ENCODE assay signal across 2 cellular contexts in the genomic region with DNA sequence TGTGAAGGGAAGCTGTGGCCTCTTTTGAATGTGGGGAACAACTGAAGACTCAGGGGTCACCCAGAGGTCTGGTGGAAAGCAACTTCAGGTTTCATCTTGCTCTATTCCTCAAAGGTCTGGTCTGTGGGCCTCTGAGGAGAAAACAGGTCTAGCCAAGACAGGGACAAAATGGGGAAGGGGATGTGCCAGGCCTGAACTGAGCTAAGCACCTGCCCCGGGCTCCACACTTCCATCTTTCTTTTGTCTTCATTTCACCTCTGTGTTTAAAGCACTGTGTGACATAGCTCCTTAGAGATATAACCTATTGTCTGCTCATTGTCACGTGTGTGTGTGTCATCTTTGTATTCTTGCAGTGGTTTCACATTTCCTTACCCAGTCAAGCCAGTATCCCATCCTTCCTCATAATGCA.
TF ChIP-seq lines count a peak whose summit lies in the region.

No MANE protein-coding gene starts in this region.

TF ChIP-seq in A549, 52 proteins besides CTCF, POLR2A, EP300 and RAD21:
- no peak for TF ChIP-seq GATA3 (IDR thresholded peaks at IDR 0.05; ENCODE audit: borderline replicate concordance)
- TF ChIP-seq CHD2 (IDR thresholded peaks at IDR 0.05; ENCODE audit: low read length, partially characterized antibody): no peak
- TF ChIP-seq HOXA7 (CRISPR knock-in tag; IDR thresholded peaks at IDR 0.05): no peak
- TF ChIP-seq EHMT2 (IDR thresholded peaks at IDR 0.05; ENCODE audit: low read depth): no peak
- TF ChIP-seq ELK1 (IDR thresholded peaks at IDR 0.05; ENCODE audit: low read depth, low read length): no peak
- TF ChIP-seq SREBF2 (IDR thresholded peaks at IDR 0.05): no peak
- TF ChIP-seq HOXB13 (CRISPR knock-in tag; IDR thresholded peaks at IDR 0.05; ENCODE audit: low read depth): no peak
- TF ChIP-seq ZNF302 (CRISPR knock-in tag; IDR thresholded peaks at IDR 0.05): no peak
- TF ChIP-seq FOSB (CRISPR knock-in tag; IDR thresholded peaks at IDR 0.05): no peak
- no peak for TF ChIP-seq CBX8 (IDR thresholded peaks at IDR 0.05)
- no peak for TF ChIP-seq PBX3 (IDR thresholded peaks at IDR 0.05)
- no peak for TF ChIP-seq HEYL (CRISPR knock-in tag; IDR thresholded peaks at IDR 0.05)
- TF ChIP-seq PHF8 (IDR thresholded peaks at IDR 0.05; ENCODE audit: borderline replicate concordance, low read depth): no peak
- TF ChIP-seq, protein P1, sequence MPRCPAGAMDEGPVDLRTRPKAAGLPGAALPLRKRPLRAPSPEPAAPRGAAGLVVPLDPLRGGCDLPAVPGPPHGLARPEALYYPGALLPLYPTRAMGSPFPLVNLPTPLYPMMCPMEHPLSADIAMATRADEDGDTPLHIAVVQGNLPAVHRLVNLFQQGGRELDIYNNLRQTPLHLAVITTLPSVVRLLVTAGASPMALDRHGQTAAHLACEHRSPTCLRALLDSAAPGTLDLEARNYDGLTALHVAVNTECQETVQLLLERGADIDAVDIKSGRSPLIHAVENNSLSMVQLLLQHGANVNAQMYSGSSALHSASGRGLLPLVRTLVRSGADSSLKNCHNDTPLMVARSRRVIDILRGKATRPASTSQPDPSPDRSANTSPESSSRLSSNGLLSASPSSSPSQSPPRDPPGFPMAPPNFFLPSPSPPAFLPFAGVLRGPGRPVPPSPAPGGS (IDR thresholded peaks at IDR 0.05): no peak
- TF ChIP-seq KDM1A (IDR thresholded peaks at IDR 0.05; ENCODE audit: low read depth): no peak
- TF ChIP-seq TFCP2L1 (CRISPR knock-in tag; IDR thresholded peaks at IDR 0.05): no peak
- TF ChIP-seq ZFP36 (IDR thresholded peaks at IDR 0.05; ENCODE audit: borderline replicate concordance, partially characterized antibody): no peak
- no peak for TF ChIP-seq CBX2 (IDR thresholded peaks at IDR 0.05; ENCODE audit: borderline replicate concordance, low read depth)
- no peak for TF ChIP-seq KDM5A (IDR thresholded peaks at IDR 0.05)
- no peak for TF ChIP-seq RCOR1 (IDR thresholded peaks at IDR 0.05; ENCODE audit: low read depth, low read length)

TF ChIP-seq in IMR-90, 13 proteins besides CTCF, POLR2A, EP300 and RAD21:
- TF ChIP-seq ELK1 (IDR thresholded peaks at IDR 0.05; ENCODE audit: borderline replicate concordance, low read depth, low read length) (no peak), MAFK (IDR thresholded peaks at IDR 0.05; ENCODE audit: low read depth, low read length) (no peak), SMC3 (IDR thresholded peaks at IDR 0.05; ENCODE audit: low read depth, low read length) (no peak), MXI1 (IDR thresholded peaks at IDR 0.05; ENCODE audit: borderline replicate concordance, low read depth, low read length) (no peak), USF2 (IDR thresholded peaks at IDR 0.05; ENCODE audit: low read depth, low read length) (no peak), CHD1 (IDR thresholded peaks at IDR 0.05; ENCODE audit: low read depth, low read length) (no peak), FOS (IDR thresholded peaks at IDR 0.05; ENCODE audit: low read depth, low read length) (no peak), MAZ (IDR thresholded peaks at IDR 0.05; ENCODE audit: borderline replicate concordance, low read depth, low read length) (no peak), NFE2L2 (IDR thresholded peaks at IDR 0.05; ENCODE audit: low read depth, low read length) (no peak), BHLHE40 (IDR thresholded peaks at IDR 0.05; ENCODE audit: low read depth, low read length) (no peak), RCOR1 (IDR thresholded peaks at IDR 0.05; ENCODE audit: insufficient replicate concordance, low read length) (no peak), CEBPB (IDR thresholded peaks at IDR 0.05; ENCODE audit: low read depth, low read length) (no peak), RFX5 (IDR thresholded peaks at IDR 0.05; ENCODE audit: low read depth, low read length) (no peak)
